In genomic region chr6:29510202-29510601, GRCh38 we compare ENCODE assay signal across 24 cellular contexts. TPM values are rescaled to one million over a fixed set of nuclear protein-coding genes. Genes with fewer than 3 reads are reported as not detected.
DNase-seq lines count a peak whose midpoint lies in the region; ATAC-seq, FAIRE-seq and TF ChIP-seq lines count a peak whose summit lies in the region.
"Had no signal": no experiment of that assay in that cellular context is flagged by ENCODE, and none has a peak within 500 bp of the region (broad histone marks: within the 10 kb centered on the region; RNA-seq: fewer than 3 reads in every experiment).

No MANE protein-coding gene starts in this region.

- TF ChIP-seq CTCF in HepG2 (CRISPR knock-in tag; IDR thresholded peaks at IDR 0.05) (no peak), right lobe of liver (IDR thresholded peaks at IDR 0.05) (no peak), OCI-LY3 (IDR thresholded peaks at IDR 0.05; ENCODE audit: low read depth, low read length) (peak; percentile 31)

- WGBS in HepG2 (ENCODE audit: low lambda C conversion rate), result 4% methylated on average over 4 of the region's 4 CpGs
- WGBS in right lobe of liver (ENCODE audit: insufficient coverage, low coverage, low lambda C conversion rate, missing lambda C conversion rate), result 75% methylated on average over 4 of the region's 4 CpGs

- no TSS peak for BruUV-seq in HepG2 (replicated peaks; lab: Mats Ljungman, UMichigan)

- POLR2A ChIA-PET in HepG2 (lab: Yijun Ruan, JAX), result no interaction called here

- H3K4me1 ChIP-seq in HepG2 (ENCODE audit: insufficient read depth, low read length), result no peaks in the 10 kb centered on the region
- no peaks in the 10 kb centered on the region for H3K4me1 ChIP-seq in right lobe of liver
- peaks cover 27% of the 10 kb centered on the region for H3K4me1 ChIP-seq in OCI-LY3 (ENCODE audit: low read length)
- H3K4me1 ChIP-seq: tibial artery had no signal

- H3K79me2 ChIP-seq in HepG2 (ENCODE audit: insufficient read depth, low read length) (no peaks in the 10 kb centered on the region), OCI-LY3 (ENCODE audit: low read length) (no peaks in the 10 kb centered on the region)

- no peak for TF ChIP-seq EP300 in HepG2 (IDR thresholded peaks at IDR 0.05; ENCODE audit: low read depth in 2 of 2, low read length in 2 of 2)
- no peak for TF ChIP-seq EP300 in HepG2 (CRISPR knock-in tag; IDR thresholded peaks at IDR 0.05; ENCODE audit: borderline replicate concordance)

- H4K20me1 ChIP-seq in HepG2 (ENCODE audit: insufficient read depth, low read length) (no peaks in the 10 kb centered on the region), OCI-LY3 (ENCODE audit: insufficient read depth, low read length) (peaks cover 3% of the 10 kb centered on the region; the same call in 1 of the 2 replicates)

- H3K27me3 ChIP-seq in HepG2 (ENCODE audit: control insufficient read depth in 1 of 2, insufficient read depth in 2 of 2, low read length in 2 of 2), result peaks cover 0 to 17% of the 10 kb centered on the region in 2 experiments; a peak in 2 of 5 replicates
- no peaks in the 10 kb centered on the region for H3K27me3 ChIP-seq in right lobe of liver
- no peaks in the 10 kb centered on the region for H3K27me3 ChIP-seq in OCI-LY3 (ENCODE audit: low read depth, low read length)
- H3K27me3 ChIP-seq: cardiac muscle cell had no signal

- DNase-seq in HepG2 (ENCODE audit: low spot score) (peak; percentile 15), right lobe of liver (no peak), glomerular visceral epithelial cell (ENCODE audit: extremely low spot score) (peak; percentile 14), HuH-7.5 (ENCODE audit: low spot score) (no peak), activated T-cell treated with anti-CD3 and anti-CD28 coated beads for 4 hours (no peak), cerebellar nuclear complex (lab: John Stamatoyannopoulos, UW) (no peak)
- no peak for DNase-seq in stimulated activated CD4-positive, alpha-beta T cell treated with anti-CD3 and anti-CD28 coated beads, Interleukin-1b, Interleukin-23, amount 100 ng/mL, for 48 hours
- DNase-seq: activated CD4-positive, alpha-beta T cell treated with anti-CD3 and anti-CD28 coated beads for 36 hours; activated naive CD8-positive, alpha-beta T cell treated with anti-CD3 and anti-CD28 coated beads, Interleukin-2, amount 10 ng/mL, durations not matched to agents 7 days and 5 days; activated T-cell treated with anti-CD3 and anti-CD28 coated beads, Interleukin-2, amount 50 U/mL, for 48 hours; effector memory CD8-positive, alpha-beta T cell; GM23248; NCI-H1417 treated with DMSO at 0.1 percent for 48 hours; NCI-H510A treated with DMSO at 0.1 percent for 48 hours; stimulated activated CD4-positive, alpha-beta T cell treated with anti-CD3 and anti-CD28 coated beads, Interleukin-2, amount 100 ng/mL, for 48 hours; stimulated activated CD8-positive, alpha-beta memory T cell treated with anti-CD3 and anti-CD28 coated beads, Interleukin-4, amount 100 ng/mL, for 48 hours; tibial artery had no signal

- in situ Hi-C loops in HepG2 (cut with HindIII; ENCODE audit: extremely low pct_ligation_motif_present, low pct_unique_long_range_greater_than_20kb), result no loop called here

- TF ChIP-seq POLR2A in HepG2 (IDR thresholded peaks at IDR 0.05; ENCODE audit: insufficient read depth in 1 of 2, low read depth in 2 of 2, low read length in 2 of 2), result no peak
- no peak for TF ChIP-seq POLR2A in right lobe of liver (IDR thresholded peaks at IDR 0.05)

- H2AFZ ChIP-seq in HepG2 (ENCODE audit: low read length), result no peak overlapping the region
- H2AFZ ChIP-seq in OCI-LY3 (ENCODE audit: low read depth, low read length), result no peak overlapping the region
- H2AFZ ChIP-seq: GM23248 had no signal

- CTCF ChIA-PET in HepG2 (lab: Yijun Ruan, JAX; ENCODE audit: low intra/inter-chr PET ratio, low total read pairs), result no interaction called here

- intact Hi-C loops in HepG2 (cut with micrococcal nuclease; ENCODE audit: unreplicated experiment), result no loop called here
- intact Hi-C loops in right lobe of liver (cut with DNase I), result no loop called here

- H3K4me3 ChIP-seq in HepG2 (replicated peaks in 1 of 3; ENCODE audit: insufficient read depth in 1 of 3, low read depth in 2 of 3, low read length in 3 of 3), result no peak overlapping the region
- H3K4me3 ChIP-seq in right lobe of liver, result no peak overlapping the region
- no peak overlapping the region for H3K4me3 ChIP-seq in OCI-LY3 (ENCODE audit: low read length)
- H3K4me3 ChIP-seq: cardiac muscle cell, GM23248, lung, tibial artery had no signal

- peak; percentile 68 for ATAC-seq in HepG2
- no peak for ATAC-seq in right lobe of liver
- ATAC-seq: activated CD4-positive, alpha-beta T cell treated with anti-CD3 and anti-CD28 coated beads for 36 hours; effector memory CD8-positive, alpha-beta T cell; sciatic nerve had no signal

- H3K36me3 ChIP-seq in HepG2 (replicated peaks in 1 of 2; ENCODE audit: control insufficient read depth in 1 of 2, insufficient read depth in 2 of 2, low read length in 2 of 2) (no peaks in the 10 kb centered on the region), right lobe of liver (no peaks in the 10 kb centered on the region), OCI-LY3 (replicated peaks; ENCODE audit: low read depth, low read length) (no peaks in the 10 kb centered on the region)
- H3K36me3 ChIP-seq: cardiac muscle cell, tibial artery had no signal

- no peaks in the 10 kb centered on the region for H3K9me3 ChIP-seq in HepG2 (ENCODE audit: low read length)
- H3K9me3 ChIP-seq in right lobe of liver, result no peaks in the 10 kb centered on the region
- no peaks in the 10 kb centered on the region for H3K9me3 ChIP-seq in OCI-LY3 (ENCODE audit: insufficient read depth, low read length)
- H3K9me3 ChIP-seq: tibial artery had no signal

- no peak overlapping the region for H3K27ac ChIP-seq in HepG2 (ENCODE audit: extremely low read length, insufficient read depth, low read length)
- H3K27ac ChIP-seq in right lobe of liver, result no peak overlapping the region
- no peak overlapping the region for H3K27ac ChIP-seq in OCI-LY3 (ENCODE audit: low read length)
- H3K27ac ChIP-seq: cardiac muscle cell, GM23248, tibial artery had no signal

- no peak overlapping the region for H3K9ac ChIP-seq in HepG2 (ENCODE audit: insufficient read depth, low read depth, low read length)
- H3K9ac ChIP-seq in OCI-LY3 (ENCODE audit: low read length), result no peak overlapping the region
- H3K9ac ChIP-seq: GM23248 had no signal

- FAIRE-seq in HepG2 (lab: Jason Lieb, UNC), result peak; percentile 64
- FAIRE-seq: D721Med had no signal

- H3K4me2 ChIP-seq in HepG2 (ENCODE audit: low read depth, low read length), result no peak overlapping the region
- H3K4me2 ChIP-seq in OCI-LY3 (ENCODE audit: low read length), result peak overlapping the region; percentile 13; the same call in 1 of the 2 replicates

- TF ChIP-seq RAD21 in HepG2 (CRISPR knock-in tag; IDR thresholded peaks at IDR 0.05), result no peak

RNA-seq across cellular contexts. Expression of gene MAS1L, which starts 22.4 kb away (rescaled TPM):
- total RNA-seq in HepG2 (2016; rRNA removed; fragmentation: Illumina TruSeq; extraction: Trizol), result not detected in 2 replicates
- not detected in 2 replicates for total RNA-seq in HepG2 (2016; cell fraction: cytosol; rRNA removed; fragmentation: Illumina TruSeq; extraction: Trizol; ENCODE audit: low read depth)
- total RNA-seq in HepG2 (2016; cell fraction: insoluble cytoplasmic fraction; rRNA removed; fragmentation: Illumina TruSeq; extraction: Trizol), result not detected in 2 replicates
- not detected in 2 replicates for total RNA-seq in HepG2 (2016; cell fraction: membrane; rRNA removed; fragmentation: Illumina TruSeq; extraction: Trizol)
- total RNA-seq in HepG2 (2016; cell fraction: nucleus; rRNA removed; fragmentation: Illumina TruSeq; extraction: Trizol), result not detected in 2 replicates
- not detected in 2 replicates for polyA plus RNA-seq in HepG2 (2011; rRNA removed)
- polyA plus RNA-seq in HepG2 (2011; cell fraction: cytosol; rRNA removed), result not detected in 2 replicates
- not detected in 2 replicates for polyA plus RNA-seq in HepG2 (2011; cell fraction: nucleus; rRNA removed)
- not detected in 2 replicates for polyA plus RNA-seq in HepG2 (2012)
- polyA plus RNA-seq in HepG2 (2016; cell fraction: cytosol; fragmentation: Illumina TruSeq; extraction: Trizol; ENCODE audit: low read depth), result not detected in 2 replicates
- not detected in 2 replicates for polyA plus RNA-seq in HepG2 (2016; cell fraction: insoluble cytoplasmic fraction; fragmentation: Illumina TruSeq; extraction: Trizol; ENCODE audit: low read depth)
- not detected in 2 replicates for polyA plus RNA-seq in HepG2 (2016; cell fraction: membrane; fragmentation: Illumina TruSeq; extraction: Trizol; ENCODE audit: low read depth)
- polyA plus RNA-seq in HepG2 (2016; cell fraction: nucleus; fragmentation: Illumina TruSeq; extraction: Trizol; ENCODE audit: insufficient read depth, low read depth), result not detected in 2 replicates
- not detected in 2 replicates for polyA minus RNA-seq in HepG2 (2011; rRNA and poly(A)+ RNA removed; ENCODE audit: low replicate concordance)
- polyA minus RNA-seq in HepG2 (2011; cell fraction: cytosol; rRNA and poly(A)+ RNA removed), result not detected in 2 replicates
- polyA minus RNA-seq in HepG2 (2011; cell fraction: nucleus; rRNA and poly(A)+ RNA removed), result not detected in 2 replicates
- total RNA-seq in right lobe of liver, result not detected
- total RNA-seq: activated CD4-positive, alpha-beta T cell treated with anti-CD3 and anti-CD28 coated beads for 36 hours; activated naive CD8-positive, alpha-beta T cell treated with anti-CD3 and anti-CD28 coated beads, Interleukin-2, amount 10 ng/mL, durations not matched to agents 7 days and 5 days; cardiac muscle cell; GM23248; lung; RPMI7951; T-helper 1 cell treated with Interleukin-12 subunit alpha and Interleukin-12 subunit beta and Interleukin-4 antibody, amounts not matched to agents 30 ng/mL and 1 ng/mL, for 36 hours had no signal
- polyA plus RNA-seq: cardiac muscle cell, GM23248, lung had no signal

RNA-seq across cellular contexts. Expression of gene UBD, which starts 49.3 kb away (rescaled TPM):
- total RNA-seq in HepG2 (2016; rRNA removed; fragmentation: Illumina TruSeq; extraction: Trizol) (172 and 244 TPM in 2 replicates), right lobe of liver (100 to 1,000 TPM in 1 of 6 experiments, 10 to 100 TPM in 3, 1 to 10 TPM in 2; 2.2 to 189 (median 37.1) TPM)
- total RNA-seq in HepG2 (2016; cell fraction: cytosol; rRNA removed; fragmentation: Illumina TruSeq; extraction: Trizol; ENCODE audit: low read depth), result 61.1 and 70.9 TPM in 2 replicates
- 180 and 253 TPM in 2 replicates for total RNA-seq in HepG2 (2016; cell fraction: insoluble cytoplasmic fraction; rRNA removed; fragmentation: Illumina TruSeq; extraction: Trizol)
- total RNA-seq in HepG2 (2016; cell fraction: membrane; rRNA removed; fragmentation: Illumina TruSeq; extraction: Trizol), result 77.5 and 84.0 TPM in 2 replicates
- total RNA-seq in HepG2 (2016; cell fraction: nucleus; rRNA removed; fragmentation: Illumina TruSeq; extraction: Trizol), result 58.7 and 62.9 TPM in 2 replicates
- polyA plus RNA-seq in HepG2 (2011; rRNA removed), result 13.9 and 26.9 TPM in 2 replicates
- 8.2 and 29.2 TPM in 2 replicates for polyA plus RNA-seq in HepG2 (2011; cell fraction: cytosol; rRNA removed)
- polyA plus RNA-seq in HepG2 (2011; cell fraction: nucleus; rRNA removed), result 3.6 and 8.6 TPM in 2 replicates
- 14.7 and 15.0 TPM in 2 replicates for polyA plus RNA-seq in HepG2 (2012)
- polyA plus RNA-seq in HepG2 (2016; cell fraction: cytosol; fragmentation: Illumina TruSeq; extraction: Trizol; ENCODE audit: low read depth), result 50.4 and 50.5 TPM in 2 replicates
- polyA plus RNA-seq in HepG2 (2016; cell fraction: insoluble cytoplasmic fraction; fragmentation: Illumina TruSeq; extraction: Trizol; ENCODE audit: low read depth), result 225 and 254 TPM in 2 replicates
- 55.5 and 59.5 TPM in 2 replicates for polyA plus RNA-seq in HepG2 (2016; cell fraction: membrane; fragmentation: Illumina TruSeq; extraction: Trizol; ENCODE audit: low read depth)
- 88.5 and 91.0 TPM in 2 replicates for polyA plus RNA-seq in HepG2 (2016; cell fraction: nucleus; fragmentation: Illumina TruSeq; extraction: Trizol; ENCODE audit: insufficient read depth, low read depth)
- polyA minus RNA-seq in HepG2 (2011; rRNA and poly(A)+ RNA removed; ENCODE audit: low replicate concordance), result 2.8 TPM in 1 of 2 replicates, not detected in the other
- polyA minus RNA-seq in HepG2 (2011; cell fraction: cytosol; rRNA and poly(A)+ RNA removed), result 1.6 and 12.1 TPM in 2 replicates
- 4.6 and 10.8 TPM in 2 replicates for polyA minus RNA-seq in HepG2 (2011; cell fraction: nucleus; rRNA and poly(A)+ RNA removed)
- total RNA-seq: activated naive CD8-positive, alpha-beta T cell treated with anti-CD3 and anti-CD28 coated beads, Interleukin-2, amount 10 ng/mL, durations not matched to agents 7 days and 5 days; cardiac muscle cell; GM23248; RPMI7951 had no signal
- polyA plus RNA-seq: cardiac muscle cell, GM23248 had no signal

RNA-seq across cellular contexts. Expression of gene OR2H1, which starts 53.2 kb away (rescaled TPM):
- total RNA-seq in HepG2 (2016; rRNA removed; fragmentation: Illumina TruSeq; extraction: Trizol) (not detected in 2 replicates), right lobe of liver (not detected)
- total RNA-seq in HepG2 (2016; cell fraction: cytosol; rRNA removed; fragmentation: Illumina TruSeq; extraction: Trizol; ENCODE audit: low read depth), result not detected in 2 replicates
- not detected in 2 replicates for total RNA-seq in HepG2 (2016; cell fraction: insoluble cytoplasmic fraction; rRNA removed; fragmentation: Illumina TruSeq; extraction: Trizol)
- total RNA-seq in HepG2 (2016; cell fraction: membrane; rRNA removed; fragmentation: Illumina TruSeq; extraction: Trizol), result not detected in 2 replicates
- not detected in 2 replicates for total RNA-seq in HepG2 (2016; cell fraction: nucleus; rRNA removed; fragmentation: Illumina TruSeq; extraction: Trizol)
- polyA plus RNA-seq in HepG2 (2011; rRNA removed), result 0.15 and 0.21 TPM in 2 replicates
- 0.04 and 0.05 TPM in 2 replicates for polyA plus RNA-seq in HepG2 (2011; cell fraction: cytosol; rRNA removed)
- polyA plus RNA-seq in HepG2 (2011; cell fraction: nucleus; rRNA removed), result 0.28 and 0.56 TPM in 2 replicates
- polyA plus RNA-seq in HepG2 (2012), result not detected in 2 replicates
- not detected in 2 replicates for polyA plus RNA-seq in HepG2 (2016; cell fraction: cytosol; fragmentation: Illumina TruSeq; extraction: Trizol; ENCODE audit: low read depth)
- not detected in 2 replicates for polyA plus RNA-seq in HepG2 (2016; cell fraction: insoluble cytoplasmic fraction; fragmentation: Illumina TruSeq; extraction: Trizol; ENCODE audit: low read depth)
- polyA plus RNA-seq in HepG2 (2016; cell fraction: membrane; fragmentation: Illumina TruSeq; extraction: Trizol; ENCODE audit: low read depth), result not detected in 2 replicates
- polyA plus RNA-seq in HepG2 (2016; cell fraction: nucleus; fragmentation: Illumina TruSeq; extraction: Trizol; ENCODE audit: insufficient read depth, low read depth), result not detected in 2 replicates
- polyA minus RNA-seq in HepG2 (2011; rRNA and poly(A)+ RNA removed; ENCODE audit: low replicate concordance), result 0.74 TPM in 1 of 2 replicates, not detected in the other
- polyA minus RNA-seq in HepG2 (2011; cell fraction: cytosol; rRNA and poly(A)+ RNA removed), result not detected in 2 replicates
- 0.87 and 1.2 TPM in 2 replicates for polyA minus RNA-seq in HepG2 (2011; cell fraction: nucleus; rRNA and poly(A)+ RNA removed)
- total RNA-seq: activated CD4-positive, alpha-beta T cell treated with anti-CD3 and anti-CD28 coated beads for 36 hours; activated naive CD8-positive, alpha-beta T cell treated with anti-CD3 and anti-CD28 coated beads, Interleukin-2, amount 10 ng/mL, durations not matched to agents 7 days and 5 days; cardiac muscle cell; GM23248; lung; RPMI7951; sciatic nerve; T-helper 1 cell treated with Interleukin-12 subunit alpha and Interleukin-12 subunit beta and Interleukin-4 antibody, amounts not matched to agents 30 ng/mL and 1 ng/mL, for 36 hours had no signal
- polyA plus RNA-seq: cardiac muscle cell, GM23248, lung had no signal

RNA-seq across cellular contexts. Expression of gene OR11A1, which starts 53.3 kb away (rescaled TPM):
- total RNA-seq in HepG2 (2016; rRNA removed; fragmentation: Illumina TruSeq; extraction: Trizol) (not detected in 2 replicates), right lobe of liver (not detected)
- not detected in 2 replicates for total RNA-seq in HepG2 (2016; cell fraction: cytosol; rRNA removed; fragmentation: Illumina TruSeq; extraction: Trizol; ENCODE audit: low read depth)
- total RNA-seq in HepG2 (2016; cell fraction: insoluble cytoplasmic fraction; rRNA removed; fragmentation: Illumina TruSeq; extraction: Trizol), result not detected in 2 replicates
- total RNA-seq in HepG2 (2016; cell fraction: membrane; rRNA removed; fragmentation: Illumina TruSeq; extraction: Trizol), result not detected in 2 replicates
- total RNA-seq in HepG2 (2016; cell fraction: nucleus; rRNA removed; fragmentation: Illumina TruSeq; extraction: Trizol), result not detected in 2 replicates
- not detected in 2 replicates for polyA plus RNA-seq in HepG2 (2011; rRNA removed)
- polyA plus RNA-seq in HepG2 (2011; cell fraction: cytosol; rRNA removed), result not detected in 2 replicates
- not detected in 2 replicates for polyA plus RNA-seq in HepG2 (2011; cell fraction: nucleus; rRNA removed)
- polyA plus RNA-seq in HepG2 (2012), result not detected in 2 replicates
- not detected in 2 replicates for polyA plus RNA-seq in HepG2 (2016; cell fraction: cytosol; fragmentation: Illumina TruSeq; extraction: Trizol; ENCODE audit: low read depth)
- not detected in 2 replicates for polyA plus RNA-seq in HepG2 (2016; cell fraction: insoluble cytoplasmic fraction; fragmentation: Illumina TruSeq; extraction: Trizol; ENCODE audit: low read depth)
- polyA plus RNA-seq in HepG2 (2016; cell fraction: membrane; fragmentation: Illumina TruSeq; extraction: Trizol; ENCODE audit: low read depth), result not detected in 2 replicates
- not detected in 2 replicates for polyA plus RNA-seq in HepG2 (2016; cell fraction: nucleus; fragmentation: Illumina TruSeq; extraction: Trizol; ENCODE audit: insufficient read depth, low read depth)
- polyA minus RNA-seq in HepG2 (2011; rRNA and poly(A)+ RNA removed; ENCODE audit: low replicate concordance), result not detected in 2 replicates
- polyA minus RNA-seq in HepG2 (2011; cell fraction: cytosol; rRNA and poly(A)+ RNA removed), result not detected in 2 replicates
- polyA minus RNA-seq in HepG2 (2011; cell fraction: nucleus; rRNA and poly(A)+ RNA removed), result not detected in 2 replicates
- total RNA-seq: activated CD4-positive, alpha-beta T cell treated with anti-CD3 and anti-CD28 coated beads for 36 hours; activated naive CD8-positive, alpha-beta T cell treated with anti-CD3 and anti-CD28 coated beads, Interleukin-2, amount 10 ng/mL, durations not matched to agents 7 days and 5 days; cardiac muscle cell; GM23248; lung; RPMI7951; sciatic nerve; T-helper 1 cell treated with Interleukin-12 subunit alpha and Interleukin-12 subunit beta and Interleukin-4 antibody, amounts not matched to agents 30 ng/mL and 1 ng/mL, for 36 hours had no signal
- polyA plus RNA-seq: cardiac muscle cell, GM23248, lung had no signal

Comparison
In these comparisons a context has a peak if more than half of its experiments do, and no peak if none do; other contexts are left out.
1. DNase-seq: peak in HepG2 (single experiment) and glomerular visceral epithelial cell (single experiment); none in right lobe of liver (0 of 3), HuH-7.5 (single experiment), activated T-cell treated with anti-CD3 and anti-CD28 coated beads for 4 hours (single experiment), cerebellar nuclear complex (0 of 2) and stimulated activated CD4-positive, alpha-beta T cell treated with anti-CD3 and anti-CD28 coated beads, Interleukin-1b, Interleukin-23, amount 100 ng/mL, for 48 hours (single experiment).